ENCODE assay signal across 8 cellular contexts in the genomic region with DNA sequence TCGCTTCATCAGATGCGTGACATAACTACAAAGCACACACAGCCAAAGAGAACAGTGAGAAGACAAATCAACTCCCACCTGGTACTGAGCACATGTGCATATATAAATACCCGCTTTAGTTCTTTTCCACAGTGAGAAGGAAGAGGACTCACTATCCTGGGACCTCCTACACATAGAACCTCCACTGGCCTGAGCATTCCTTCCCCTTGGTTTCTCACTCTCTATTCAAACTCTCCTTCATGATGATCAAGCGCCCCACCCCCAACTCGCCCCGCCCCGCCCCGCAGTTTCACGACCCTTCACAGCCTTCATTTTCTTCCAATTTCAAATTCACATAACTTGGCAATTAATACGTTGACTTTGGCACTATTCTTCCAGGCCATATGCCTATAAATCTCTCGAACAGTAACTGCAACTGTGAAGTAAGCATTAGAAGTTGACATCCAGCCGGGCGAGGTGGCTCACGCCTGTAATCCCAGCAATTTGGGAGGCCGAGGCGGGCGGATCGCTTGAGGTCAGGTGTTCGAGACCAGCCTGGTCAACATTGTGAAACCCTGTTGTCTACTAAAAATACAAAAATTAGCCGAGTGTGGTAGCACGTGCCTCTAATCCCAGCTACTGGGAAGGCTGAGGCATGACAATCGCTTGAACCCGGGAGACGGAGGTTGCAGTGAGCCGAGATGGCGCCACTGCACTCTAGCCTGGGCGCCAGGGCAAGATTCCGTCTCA. TPM values are rescaled to one million over a fixed set of nuclear protein-coding genes. Genes with fewer than 3 reads are reported as not detected.
DNase-seq lines count a peak whose midpoint lies in the region; FAIRE-seq and TF ChIP-seq lines count a peak whose summit lies in the region.

No MANE protein-coding gene starts in this region.

- peak overlapping the region; percentile 63 for H3K27ac ChIP-seq in GM23248

- peaks cover 25% of the 10 kb centered on the region for H3K36me3 ChIP-seq in GM23248 (ENCODE audit: low read depth)

- no peak overlapping the region for H2AFZ ChIP-seq in GM23248

- H3K27me3 ChIP-seq in GM23248 (replicated peaks; ENCODE audit: insufficient read depth), result no peaks in the 10 kb centered on the region

- H3K9me3 ChIP-seq in GM23248 (ENCODE audit: low read depth), result no peaks in the 10 kb centered on the region

- H3F3A ChIP-seq in GM23248 (ENCODE audit: insufficient read depth), result peaks cover 45% of the 10 kb centered on the region

- TF ChIP-seq CTCF in WI38 (IDR thresholded peaks at IDR 0.05; ENCODE audit: low read depth, low read length), result no peak

- H3K9ac ChIP-seq in GM23248, result peak overlapping the region; percentile 97

- peaks cover 25% of the 10 kb centered on the region for H3K4me1 ChIP-seq in GM23248 (ENCODE audit: insufficient read depth)

- peaks cover 38% of the 10 kb centered on the region for H3K79me2 ChIP-seq in GM23248 (ENCODE audit: insufficient read depth)

- H3K4me2 ChIP-seq in GM23248 (ENCODE audit: unreplicated experiment), result peak overlapping the region; percentile 92

- no peaks in the 10 kb centered on the region for H3K9me2 ChIP-seq in GM23248 (ENCODE audit: insufficient read depth)

- H3K4me3 ChIP-seq in GM23248 (peak overlapping the region; percentile 94), WI38 (ENCODE audit: low read depth, low read length) (peak overlapping the region; percentile 100), skeletal muscle cell (ENCODE audit: low read depth, low read length) (peak overlapping the region; percentile 99)

- H4K20me1 ChIP-seq in GM23248 (ENCODE audit: insufficient read depth), result peaks cover 23% of the 10 kb centered on the region; the same call in 1 of the 2 replicates

- no peak for FAIRE-seq in frontal cortex (lab: Jason Lieb, UNC)

- WGBS in GM23248 (ENCODE audit: low coverage in 1 of 2, low lambda C conversion rate in 2 of 2, missing lambda C conversion rate in 2 of 2), 2 experiments, result 15% methylated on average over 24 to 28 of the region's 28 CpGs

- in situ Hi-C loops in GM23248 (cut with MboI), result loop anchor here (25.0 kb wide), 1 partner anchor 473 kb away; the partner anchor contains the start of gene C15orf40

- DNase-seq in GM23248 (peak; percentile 60), glomerular visceral epithelial cell (ENCODE audit: extremely low spot score) (peak; percentile 32), skeletal muscle cell (ENCODE audit: low read depth) (no peak), frontal cortex (ENCODE audit: low spot score in 2 of 2) (no peak), NCI-H2029 treated with DMSO at 0.1 percent for 48 hours (lab: John Stamatoyannopoulos, UW) (no peak), OCI-M1 (lab: John Stamatoyannopoulos, UW) (no peak), NCI-H345 treated with DMSO at 0.1 percent for 48 hours (lab: John Stamatoyannopoulos, UW; ENCODE audit: unreplicated experiment) (no peak)

RNA-seq across cellular contexts. Expression of gene RPS17, which starts 1.1 kb away (rescaled TPM):
- total RNA-seq in GM23248 (2014; rRNA removed; shearing (Covaris generic)), result 1,721 and 1,890 TPM in 2 replicates
- polyA plus RNA-seq in GM23248 (2016; fragmentation: Nextera tagmentation; extraction: Ambion mirVana), result 553 and 581 TPM in 2 replicates
- total RNA-seq in frontal cortex, result 1,382 TPM

Comparison
In these comparisons a context has a peak if more than half of its experiments do, and no peak if none do; other contexts are left out.
1. DNase-seq: peak in GM23248 (single experiment) and glomerular visceral epithelial cell (single experiment); none in skeletal muscle cell (single experiment), frontal cortex (0 of 2), NCI-H2029 treated with DMSO at 0.1 percent for 48 hours (single experiment), OCI-M1 (single experiment) and NCI-H345 treated with DMSO at 0.1 percent for 48 hours (single experiment).
2. Peak in every context shown above with its lines, with median percentiles within 50 percentile points of each other: H3K4me3 ChIP-seq.